8 cellular contexts compared by ENCODE assay signal in genomic region chr3:57100046-57100695, GRCh38. TPM values are rescaled to one million over a fixed set of nuclear protein-coding genes. Genes with fewer than 3 reads are reported as not detected.
DNase-seq lines count a peak whose midpoint lies in the region; ATAC-seq and TF ChIP-seq lines count a peak whose summit lies in the region.

No MANE protein-coding gene starts in this region.

- H3K79me2 ChIP-seq in OCI-LY3 (ENCODE audit: low read length), result no peaks in the 10 kb centered on the region

- peaks cover 0 to 3% (median 0%) of the 10 kb centered on the region in 11 donors for H3K9me3 Mint-ChIP-seq in naive thymus-derived CD4-positive, alpha-beta T cell

- no peaks in the 10 kb centered on the region for H3K9me3 ChIP-seq in OCI-LY3 (ENCODE audit: insufficient read depth, low read length)
- H3K9me3 ChIP-seq in naive thymus-derived CD4-positive, alpha-beta T cell (ENCODE audit: control insufficient read depth in 2 of 3, low read length in 3 of 3), result no peaks in the 10 kb centered on the region

- no peak overlapping the region for H3K27ac Mint-ChIP-seq in naive thymus-derived CD4-positive, alpha-beta T cell

- H3K4me1 Mint-ChIP-seq in naive thymus-derived CD4-positive, alpha-beta T cell, result peaks cover 0 to 6% (median 0%) of the 10 kb centered on the region in 7 donors

- no peaks in the 10 kb centered on the region for H4K20me1 ChIP-seq in OCI-LY3 (ENCODE audit: insufficient read depth, low read length)

- peak; percentile 94 for TF ChIP-seq CTCF in OCI-LY3 (IDR thresholded peaks at IDR 0.05; ENCODE audit: low read depth, low read length)

- peak overlapping the region; percentile 26 for H3K4me2 ChIP-seq in OCI-LY3 (ENCODE audit: low read length)

- no peak overlapping the region for H3K4me3 ChIP-seq in OCI-LY3 (ENCODE audit: low read length)
- H3K4me3 ChIP-seq in naive thymus-derived CD4-positive, alpha-beta T cell (ENCODE audit: low read length), result no peak overlapping the region

- peaks cover 0 to 6% (median 0%) of the 10 kb centered on the region in 5 donors for H3K27me3 Mint-ChIP-seq in naive thymus-derived CD4-positive, alpha-beta T cell

- peak; percentile 29 for DNase-seq in GM04503 (ENCODE audit: low read depth)
- DNase-seq in activated CD8-positive, alpha-beta memory T cell treated with anti-CD3 and anti-CD28 coated beads, Interleukin-2, amount 50 U/mL, for 1 hour (ENCODE audit: extremely low read depth), result peak; percentile 5
- DNase-seq in erythroblast (lab: John Stamatoyannopoulos, UW), result peak; percentile 56 to 74
- peak; percentile 10 to 62 (median 44) for DNase-seq in naive thymus-derived CD4-positive, alpha-beta T cell
- DNase-seq in stromal cell of bone marrow (ENCODE audit: low read depth), result peak; percentile 69

- H3K27ac ChIP-seq in OCI-LY3 (ENCODE audit: low read length), result no peak overlapping the region
- no peak overlapping the region for H3K27ac ChIP-seq in naive thymus-derived CD4-positive, alpha-beta T cell (ENCODE audit: low read depth, low read length)

- intact Hi-C loops in naive thymus-derived CD4-positive, alpha-beta T cell (cut with micrococcal nuclease), result loop anchor here (1.0 to 5.0 kb wide), 3 partner anchors 62 to 532 kb away; no protein-coding TSS in a partner anchor

- no peaks in the 10 kb centered on the region for H3K36me3 Mint-ChIP-seq in naive thymus-derived CD4-positive, alpha-beta T cell

- ATAC-seq in HG03571 (IDR thresholded peaks at IDR 0.05; ENCODE audit: unreplicated experiment) (peak; percentile 59), GM21717 (IDR thresholded peaks at IDR 0.05; ENCODE audit: unreplicated experiment) (no peak)
- peak; percentile 84 for ATAC-seq in naive thymus-derived CD4-positive, alpha-beta T cell

- TF ChIP-seq POLR2A in erythroblast (IDR thresholded peaks at IDR 0.05; ENCODE audit: low read length), result no peak

- 0 out of 2 replicates have a peak overlapping the region, but pooled peaks have one; percentile 19 for H2AFZ ChIP-seq in OCI-LY3 (ENCODE audit: low read depth, low read length)

- no peaks in the 10 kb centered on the region for H3K36me3 ChIP-seq in OCI-LY3 (replicated peaks; ENCODE audit: low read depth, low read length)
- H3K36me3 ChIP-seq in naive thymus-derived CD4-positive, alpha-beta T cell (ENCODE audit: control insufficient read depth in 2 of 3, insufficient read depth in 3 of 3, low read length in 3 of 3), result no peaks in the 10 kb centered on the region

- CTCF ChIA-PET in naive thymus-derived CD4-positive, alpha-beta T cell (lab: Charles Lee), result interaction anchor here (1.3 to 2.4 kb wide), 2 partner anchors 9 to 10 kb away, joined by 4 to 9 read pairs; no protein-coding TSS in a partner anchor

- peaks cover 9% of the 10 kb centered on the region for H3K4me1 ChIP-seq in OCI-LY3 (ENCODE audit: low read length)
- no peaks in the 10 kb centered on the region for H3K4me1 ChIP-seq in naive thymus-derived CD4-positive, alpha-beta T cell (ENCODE audit: control insufficient read depth in 2 of 2, insufficient read depth in 2 of 2, low read length in 2 of 2)

- H3K9ac ChIP-seq in OCI-LY3 (ENCODE audit: low read length), result no peak overlapping the region

- no peak overlapping the region for H3K4me3 Mint-ChIP-seq in naive thymus-derived CD4-positive, alpha-beta T cell

- H3K27me3 ChIP-seq in OCI-LY3 (ENCODE audit: low read depth, low read length), result no peaks in the 10 kb centered on the region
- H3K27me3 ChIP-seq in naive thymus-derived CD4-positive, alpha-beta T cell (ENCODE audit: control insufficient read depth in 2 of 2, insufficient read depth in 2 of 2, low read length in 2 of 2), result no peaks in the 10 kb centered on the region

- POLR2A ChIA-PET in naive thymus-derived CD4-positive, alpha-beta T cell (lab: Charles Lee), result no interaction called here

RNA-seq across cellular contexts. Expression of gene SPATA12, which starts 39.7 kb away (rescaled TPM):
- not detected for total RNA-seq in naive thymus-derived CD4-positive, alpha-beta T cell
- not detected for polyA plus RNA-seq in naive thymus-derived CD4-positive, alpha-beta T cell

Comparison
In these comparisons a context has a peak if more than half of its experiments do, and no peak if none do; other contexts are left out.
1. DNase-seq: peak in every context shown above with its lines; median percentile 69 in stromal cell of bone marrow; 65 in erythroblast; 44 in naive thymus-derived CD4-positive, alpha-beta T cell; 29 in GM04503; 5 in activated CD8-positive, alpha-beta memory T cell treated with anti-CD3 and anti-CD28 coated beads, Interleukin-2, amount 50 U/mL, for 1 hour.